In the genomic region with DNA sequence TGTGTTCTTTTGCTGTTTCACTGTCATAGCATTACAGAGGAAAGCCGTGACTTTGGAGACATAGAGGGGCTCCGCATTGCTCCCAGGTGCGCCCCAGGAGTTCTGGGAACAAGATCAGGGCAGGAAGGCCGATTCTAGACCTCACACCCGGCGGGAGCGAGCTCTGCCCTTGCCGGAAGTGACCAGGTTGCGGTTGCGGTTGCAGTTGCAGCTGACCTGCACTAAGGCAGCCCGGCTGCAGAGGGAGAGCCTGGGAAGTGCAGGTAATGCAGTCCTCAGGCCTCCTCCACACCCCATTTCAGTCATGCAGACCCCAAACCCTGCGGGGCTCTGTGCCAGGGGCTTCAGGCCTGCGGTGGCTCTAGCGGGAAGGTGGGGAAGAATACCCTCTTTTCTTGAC, we compare ENCODE assay signal across 1 cellular context.
TF ChIP-seq lines count a peak whose summit lies in the region.

No MANE protein-coding gene starts in this region.

TF ChIP-seq in GM23338, 12 proteins besides CTCF, POLR2A, EP300 and RAD21 (continued from another document):
- TF ChIP-seq, protein P1, sequence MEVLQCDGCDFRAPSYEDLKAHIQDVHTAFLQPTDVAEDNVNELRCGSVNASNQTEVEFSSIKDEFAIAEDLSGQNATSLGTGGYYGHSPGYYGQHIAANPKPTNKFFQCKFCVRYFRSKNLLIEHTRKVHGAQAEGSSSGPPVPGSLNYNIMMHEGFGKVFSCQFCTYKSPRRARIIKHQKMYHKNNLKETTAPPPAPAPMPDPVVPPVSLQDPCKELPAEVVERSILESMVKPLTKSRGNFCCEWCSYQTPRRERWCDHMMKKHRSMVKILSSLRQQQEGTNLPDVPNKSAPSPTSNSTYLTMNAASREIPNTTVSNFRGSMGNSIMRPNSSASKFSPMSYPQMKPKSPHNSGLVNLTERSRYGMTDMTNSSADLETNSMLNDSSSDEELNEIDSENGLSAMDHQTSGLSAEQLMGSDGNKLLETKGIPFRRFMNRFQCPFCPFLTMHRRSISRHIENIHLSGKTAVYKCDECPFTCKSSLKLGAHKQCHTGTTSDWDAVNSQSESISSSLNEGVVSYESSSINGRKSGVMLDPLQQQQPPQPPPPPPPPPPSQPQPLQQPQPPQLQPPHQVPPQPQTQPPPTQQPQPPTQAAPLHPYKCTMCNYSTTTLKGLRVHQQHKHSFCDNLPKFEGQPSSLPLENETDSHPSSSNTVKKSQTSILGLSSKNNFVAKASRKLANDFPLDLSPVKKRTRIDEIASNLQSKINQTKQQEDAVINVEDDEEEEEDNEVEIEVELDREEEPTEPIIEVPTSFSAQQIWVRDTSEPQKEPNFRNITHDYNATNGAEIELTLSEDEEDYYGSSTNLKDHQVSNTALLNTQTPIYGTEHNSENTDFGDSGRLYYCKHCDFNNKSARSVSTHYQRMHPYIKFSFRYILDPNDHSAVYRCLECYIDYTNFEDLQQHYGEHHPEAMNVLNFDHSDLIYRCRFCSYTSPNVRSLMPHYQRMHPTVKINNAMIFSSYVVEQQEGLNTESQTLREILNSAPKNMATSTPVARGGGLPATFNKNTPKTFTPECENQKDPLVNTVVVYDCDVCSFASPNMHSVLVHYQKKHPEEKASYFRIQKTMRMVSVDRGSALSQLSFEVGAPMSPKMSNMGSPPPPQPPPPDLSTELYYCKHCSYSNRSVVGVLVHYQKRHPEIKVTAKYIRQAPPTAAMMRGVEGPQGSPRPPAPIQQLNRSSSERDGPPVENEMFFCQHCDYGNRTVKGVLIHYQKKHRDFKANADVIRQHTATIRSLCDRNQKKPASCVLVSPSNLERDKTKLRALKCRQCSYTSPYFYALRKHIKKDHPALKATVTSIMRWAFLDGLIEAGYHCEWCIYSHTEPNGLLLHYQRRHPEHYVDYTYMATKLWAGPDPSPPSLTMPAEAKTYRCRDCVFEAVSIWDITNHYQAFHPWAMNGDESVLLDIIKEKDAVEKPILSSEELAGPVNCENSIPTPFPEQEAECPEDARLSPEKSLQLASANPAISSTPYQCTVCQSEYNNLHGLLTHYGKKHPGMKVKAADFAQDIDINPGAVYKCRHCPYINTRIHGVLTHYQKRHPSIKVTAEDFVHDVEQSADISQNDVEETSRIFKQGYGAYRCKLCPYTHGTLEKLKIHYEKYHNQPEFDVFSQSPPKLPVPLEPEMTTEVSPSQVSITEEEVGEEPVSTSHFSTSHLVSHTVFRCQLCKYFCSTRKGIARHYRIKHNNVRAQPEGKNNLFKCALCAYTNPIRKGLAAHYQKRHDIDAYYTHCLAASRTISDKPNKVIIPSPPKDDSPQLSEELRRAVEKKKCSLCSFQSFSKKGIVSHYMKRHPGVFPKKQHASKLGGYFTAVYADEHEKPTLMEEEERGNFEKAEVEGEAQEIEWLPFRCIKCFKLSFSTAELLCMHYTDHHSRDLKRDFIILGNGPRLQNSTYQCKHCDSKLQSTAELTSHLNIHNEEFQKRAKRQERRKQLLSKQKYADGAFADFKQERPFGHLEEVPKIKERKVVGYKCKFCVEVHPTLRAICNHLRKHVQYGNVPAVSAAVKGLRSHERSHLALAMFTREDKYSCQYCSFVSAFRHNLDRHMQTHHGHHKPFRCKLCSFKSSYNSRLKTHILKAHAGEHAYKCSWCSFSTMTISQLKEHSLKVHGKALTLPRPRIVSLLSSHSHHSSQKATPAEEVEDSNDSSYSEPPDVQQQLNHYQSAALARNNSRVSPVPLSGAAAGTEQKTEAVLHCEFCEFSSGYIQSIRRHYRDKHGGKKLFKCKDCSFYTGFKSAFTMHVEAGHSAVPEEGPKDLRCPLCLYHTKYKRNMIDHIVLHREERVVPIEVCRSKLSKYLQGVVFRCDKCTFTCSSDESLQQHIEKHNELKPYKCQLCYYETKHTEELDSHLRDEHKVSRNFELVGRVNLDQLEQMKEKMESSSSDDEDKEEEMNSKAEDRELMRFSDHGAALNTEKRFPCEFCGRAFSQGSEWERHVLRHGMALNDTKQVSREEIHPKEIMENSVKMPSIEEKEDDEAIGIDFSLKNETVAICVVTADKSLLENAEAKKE (CRISPR knock-in tag; IDR thresholded peaks at IDR 0.05), result no peak
- TF ChIP-seq ZNF331 (CRISPR knock-in tag; IDR thresholded peaks at IDR 0.05; ENCODE audit: low read depth) (no peak), STAT1 (IDR thresholded peaks at IDR 0.05; ENCODE audit: unreplicated experiment) (no peak), ZNF114 (CRISPR knock-in tag; IDR thresholded peaks at IDR 0.05) (no peak), EZH2 (IDR thresholded peaks at IDR 0.05; ENCODE audit: low read depth, unreplicated experiment) (no peak)
- TF ChIP-seq, protein P2, sequence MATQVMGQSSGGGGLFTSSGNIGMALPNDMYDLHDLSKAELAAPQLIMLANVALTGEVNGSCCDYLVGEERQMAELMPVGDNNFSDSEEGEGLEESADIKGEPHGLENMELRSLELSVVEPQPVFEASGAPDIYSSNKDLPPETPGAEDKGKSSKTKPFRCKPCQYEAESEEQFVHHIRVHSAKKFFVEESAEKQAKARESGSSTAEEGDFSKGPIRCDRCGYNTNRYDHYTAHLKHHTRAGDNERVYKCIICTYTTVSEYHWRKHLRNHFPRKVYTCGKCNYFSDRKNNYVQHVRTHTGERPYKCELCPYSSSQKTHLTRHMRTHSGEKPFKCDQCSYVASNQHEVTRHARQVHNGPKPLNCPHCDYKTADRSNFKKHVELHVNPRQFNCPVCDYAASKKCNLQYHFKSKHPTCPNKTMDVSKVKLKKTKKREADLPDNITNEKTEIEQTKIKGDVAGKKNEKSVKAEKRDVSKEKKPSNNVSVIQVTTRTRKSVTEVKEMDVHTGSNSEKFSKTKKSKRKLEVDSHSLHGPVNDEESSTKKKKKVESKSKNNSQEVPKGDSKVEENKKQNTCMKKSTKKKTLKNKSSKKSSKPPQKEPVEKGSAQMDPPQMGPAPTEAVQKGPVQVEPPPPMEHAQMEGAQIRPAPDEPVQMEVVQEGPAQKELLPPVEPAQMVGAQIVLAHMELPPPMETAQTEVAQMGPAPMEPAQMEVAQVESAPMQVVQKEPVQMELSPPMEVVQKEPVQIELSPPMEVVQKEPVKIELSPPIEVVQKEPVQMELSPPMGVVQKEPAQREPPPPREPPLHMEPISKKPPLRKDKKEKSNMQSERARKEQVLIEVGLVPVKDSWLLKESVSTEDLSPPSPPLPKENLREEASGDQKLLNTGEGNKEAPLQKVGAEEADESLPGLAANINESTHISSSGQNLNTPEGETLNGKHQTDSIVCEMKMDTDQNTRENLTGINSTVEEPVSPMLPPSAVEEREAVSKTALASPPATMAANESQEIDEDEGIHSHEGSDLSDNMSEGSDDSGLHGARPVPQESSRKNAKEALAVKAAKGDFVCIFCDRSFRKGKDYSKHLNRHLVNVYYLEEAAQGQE (IDR thresholded peaks at IDR 0.05; ENCODE audit: unreplicated experiment), result no peak
